In genomic region chr5:58462623-58463230, GRCh38 we compare ENCODE assay signal across 8 cellular contexts. TPM values are rescaled to one million over a fixed set of nuclear protein-coding genes. Genes with fewer than 3 reads are reported as not detected.
A peak's percentile ranks its signal among the peaks of the same experiment; 100 is the strongest.
DNase-seq lines count a peak whose midpoint lies in the region; ATAC-seq and TF ChIP-seq lines count a peak whose summit lies in the region.

No MANE protein-coding gene starts in this region.

- peak; percentile 42 for DNase-seq in NCI-H2171 treated with DMSO at 0.1 percent for 48 hours (lab: John Stamatoyannopoulos, UW)
- no peak for DNase-seq in NCI-H2171 (lab: John Stamatoyannopoulos, UW)
- DNase-seq in HFFc6: peak; percentile 61
- peak; percentile 85 for DNase-seq in SK-MEL-5 (ENCODE audit: low read depth, low spot score)
- DNase-seq in coronary artery (ENCODE audit: low spot score): no peak
- peak; percentile 54 for DNase-seq in midbrain (lab: John Stamatoyannopoulos, UW)

- no peak overlapping the region for H3K4me3 ChIP-seq in coronary artery

- ATAC-seq in GM18873 (IDR thresholded peaks at IDR 0.05; ENCODE audit: low FRiP score, unreplicated experiment) (no peak), HG02623 (IDR thresholded peaks at IDR 0.05; ENCODE audit: unreplicated experiment) (no peak)

- H3K36me3 Mint-ChIP-seq in HFFc6 (ENCODE audit: low read depth): peaks cover 16% of the 10 kb centered on the region

- peaks cover 6% of the 10 kb centered on the region for H3K27me3 Mint-ChIP-seq in HFFc6 (ENCODE audit: insufficient read depth)

- no peak overlapping the region for H3K4me3 Mint-ChIP-seq in HFFc6

- TF ChIP-seq CTCF in HFFc6 (IDR thresholded peaks at IDR 0.05) (peak; percentile 86), coronary artery (IDR thresholded peaks at IDR 0.05) (peak; percentile 38)

- H3K9me3 Mint-ChIP-seq in HFFc6: no peaks in the 10 kb centered on the region

- H3K4me1 Mint-ChIP-seq in HFFc6 (ENCODE audit: low read depth): peaks cover 38% of the 10 kb centered on the region

- in situ Hi-C loops in SK-MEL-5 (cut with HindIII; ENCODE audit: low pct_unique_long_range_greater_than_20kb, low sequenced_read_pairs): no loop called here

- peak overlapping the region; percentile 43; the same call in 1 of the 2 replicates for H3K27ac Mint-ChIP-seq in HFFc6

- no peak overlapping the region for H3K27ac ChIP-seq in coronary artery

RNA-seq across cellular contexts. Expression of gene PLK2, which starts 2.8 kb away (rescaled TPM):
- 10 to 100 TPM; 50.4 to 80.1 (median 71.3) TPM for total RNA-seq in HFFc6 (2021; fragmentation: NEBNext Ultra II Directional; extraction: Animal tissue kit (Norgen Biotek cat#: 25700))
- total RNA-seq in SK-MEL-5 (2014; rRNA removed; shearing (Covaris generic)): 125 and 156 TPM in 2 replicates
- 119 and 138 TPM in 2 replicates for polyA plus RNA-seq in SK-MEL-5 (2015; cell fraction: cytosol; rRNA removed)
- polyA plus RNA-seq in SK-MEL-5 (2015; cell fraction: nucleus; rRNA removed): 329 and 445 TPM in 2 replicates

RNA-seq across cellular contexts. Expression of gene GAPT, which starts 28.5 kb away (rescaled TPM):
- not detected for total RNA-seq in HFFc6 (2021; fragmentation: NEBNext Ultra II Directional; extraction: Animal tissue kit (Norgen Biotek cat#: 25700))
- not detected in 2 replicates for total RNA-seq in SK-MEL-5 (2014; rRNA removed; shearing (Covaris generic))
- polyA plus RNA-seq in SK-MEL-5 (2015; cell fraction: cytosol; rRNA removed): not detected in 2 replicates
- 0.26 TPM in 1 of 2 replicates, not detected in the other for polyA plus RNA-seq in SK-MEL-5 (2015; cell fraction: nucleus; rRNA removed)

Comparison
In these comparisons a context has a peak if more than half of its experiments do, and no peak if none do; other contexts are left out.
1. DNase-seq: peak in NCI-H2171 treated with DMSO at 0.1 percent for 48 hours (single experiment), HFFc6 (single experiment), SK-MEL-5 (single experiment) and midbrain (single experiment); none in NCI-H2171 (single experiment) and coronary artery (single experiment).